Comparison of ENCODE assay signal across 9 cellular contexts in genomic region chr12:26017484-26018211, GRCh38. TPM values are rescaled to one million over a fixed set of nuclear protein-coding genes. Genes with fewer than 3 reads are reported as not detected.
DNase-seq lines count a peak whose midpoint lies in the region; ATAC-seq, FAIRE-seq and TF ChIP-seq lines count a peak whose summit lies in the region.
"Had no signal": no experiment of that assay in that cellular context is flagged by ENCODE, and none has a peak within 500 bp of the region (broad histone marks: within the 10 kb centered on the region; RNA-seq: fewer than 3 reads in every experiment).

No MANE protein-coding gene starts in this region.

- no peaks in the 10 kb centered on the region for H3K9me1 ChIP-seq in K562 (ENCODE audit: control insufficient read depth, insufficient read depth, low read length)

- H3K4me2 ChIP-seq in KMS-11 (no peak overlapping the region), K562 (ENCODE audit: insufficient read depth, low read length) (no peak overlapping the region)
- H3K4me2 ChIP-seq: BLaER1 had no signal

- 0 out of 3 replicates have a peak, but pooled peaks have one; percentile 38 for ATAC-seq in K562
- ATAC-seq in left lobe of liver: peak; percentile 84
- ATAC-seq in HG02588 (IDR thresholded peaks at IDR 0.05; ENCODE audit: unreplicated experiment): no peak

- peak; percentile 60 for FAIRE-seq in K562 (lab: Jason Lieb, UNC)

- WGBS in K562 (ENCODE audit: insufficient coverage, low coverage, missing lambda C conversion rate): 0% methylated on average over 4 of the region's 4 CpGs

- H3K4me3 ChIP-seq in KMS-11 (IDR thresholded peaks at IDR 0.05; ENCODE audit: insufficient read depth, low read depth, low read length) (no peak overlapping the region), K562 (no peak overlapping the region)
- H3K4me3 ChIP-seq: BLaER1 had no signal

- peak; percentile 61 to 73; a peak in 3 of 4 replicates for TF ChIP-seq RAD21 in K562 (CRISPR knock-in tag; conservative IDR thresholded peaks at IDR 0.05 in 1 of 2, IDR thresholded peaks at IDR 0.05 in 1 of 2)

- no peak overlapping the region for H3K9ac ChIP-seq in KMS-11
- no peak overlapping the region for H3K9ac ChIP-seq in K562 (ENCODE audit: insufficient read depth in 1 of 2, low read depth in 2 of 2, low read length in 2 of 2)
- H3K9ac ChIP-seq: BLaER1 had no signal

- in situ Hi-C loops in K562 (cut with MboI): no loop called here

- TF ChIP-seq CTCF in KMS-11 (conservative IDR thresholded peaks at IDR 0.05; ENCODE audit: low read depth, low read length) (peak; percentile 71), K562 (IDR thresholded peaks at IDR 0.05 in 2 of 3, conservative IDR thresholded peaks at IDR 0.05 in 1 of 3; ENCODE audit: insufficient read depth in 2 of 3, low read depth in 1 of 3, low read length in 3 of 3) (peak; percentile 36 to 62 (median 56))

- intact Hi-C loops in K562 (cut with micrococcal nuclease): no loop called here

- no peak for TF ChIP-seq POLR2A in K562 (conservative IDR thresholded peaks at IDR 0.05)

- CTCF ChIA-PET in K562 (lab: Yijun Ruan, JAX; ENCODE audit: low intra/inter-chr PET ratio): interaction anchor here (0.7 to 1.3 kb wide), 3 partner anchors 340 to 580 kb away, joined by 3 to 4 read pairs (median 4); no protein-coding TSS in a partner anchor

- H3K79me2 ChIP-seq in KMS-11 (ENCODE audit: insufficient read depth, low read depth): no peaks in the 10 kb centered on the region
- no peaks in the 10 kb centered on the region for H3K79me2 ChIP-seq in K562 (ENCODE audit: control insufficient read depth, insufficient read depth, low read length)

- no peaks in the 10 kb centered on the region for H3K36me3 ChIP-seq in KMS-11 (ENCODE audit: insufficient read depth)
- H3K36me3 ChIP-seq in K562 (ENCODE audit: control insufficient read depth, insufficient read depth, low read length): no peaks in the 10 kb centered on the region
- H3K36me3 ChIP-seq: BLaER1 had no signal

- TF ChIP-seq EP300 in K562 (IDR thresholded peaks at IDR 0.05; ENCODE audit: low read length): no peak

- peak in 2 of 3 experiments; percentile 41 to 59 for DNase-seq in NCI-H1417 (lab: John Stamatoyannopoulos, UW)
- no peak for DNase-seq in NCI-H1417 treated with DMSO at 0.1 percent for 48 hours (lab: John Stamatoyannopoulos, UW)
- peak in 2 of 4 experiments; percentile 15 to 44 for DNase-seq in K562 (ENCODE audit: extremely low read depth in 1 of 4, low spot score in 3 of 4)
- DNase-seq in left lobe of liver (ENCODE audit: low spot score): peak; percentile 45
- DNase-seq in hippocampal formation (lab: John Stamatoyannopoulos, UW): no peak
- no peak for DNase-seq in T1000 (lab: John Stamatoyannopoulos, UW)

- H3K27ac ChIP-seq in KMS-11 (no peak overlapping the region), K562 (ENCODE audit: extremely low read depth, low read depth, low read length) (no peak overlapping the region)
- H3K27ac ChIP-seq: BLaER1 had no signal

- POLR2A ChIA-PET in K562 (lab: Yijun Ruan, JAX): no interaction called here

- H3K9me3 ChIP-seq in K562 (replicated peaks; ENCODE audit: control insufficient read depth, insufficient read depth, low read depth, low read length): no peaks in the 10 kb centered on the region
- H3K9me3 ChIP-seq: BLaER1 had no signal

- H4K20me1 ChIP-seq in KMS-11 (ENCODE audit: insufficient read depth): no peaks in the 10 kb centered on the region
- no peaks in the 10 kb centered on the region for H4K20me1 ChIP-seq in K562 (replicated peaks; ENCODE audit: control insufficient read depth, insufficient read depth, low read length)
- H4K20me1 ChIP-seq: BLaER1 had no signal

- H3K27me3 ChIP-seq in KMS-11 (ENCODE audit: insufficient read depth, low read depth) (no peaks in the 10 kb centered on the region), K562 (ENCODE audit: control insufficient read depth in 2 of 2, insufficient read depth in 2 of 2, low read length in 2 of 2) (no peaks in the 10 kb centered on the region)
- H3K27me3 ChIP-seq: BLaER1 had no signal

- H2AFZ ChIP-seq in KMS-11 (ENCODE audit: low read depth) (no peak overlapping the region), K562 (ENCODE audit: low read depth, low read length) (no peak overlapping the region)

- H3K4me1 ChIP-seq in KMS-11 (ENCODE audit: low read depth, poor library complexity, severe bottlenecking): peaks cover 8% of the 10 kb centered on the region
- no peaks in the 10 kb centered on the region for H3K4me1 ChIP-seq in K562 (replicated peaks in 1 of 2; ENCODE audit: control insufficient read depth in 2 of 2, insufficient read depth in 2 of 2, low read length in 2 of 2)
- H3K4me1 ChIP-seq: BLaER1 had no signal

- no TSS peak for BruUV-seq in K562 (replicated peaks; lab: Mats Ljungman, UMichigan)

TF ChIP-seq in K562, 482 proteins besides CTCF, POLR2A, EP300 and RAD21 (continues in another document):
- TF ChIP-seq ZBTB43 (CRISPR knock-in tag; IDR thresholded peaks at IDR 0.05): no peak
- TF ChIP-seq NFIX (CRISPR knock-in tag; IDR thresholded peaks at IDR 0.05; ENCODE audit: low read depth): no peak
- TF ChIP-seq CEBPG (CRISPR knock-in tag; IDR thresholded peaks at IDR 0.05): no peak
- no peak for TF ChIP-seq CEBPG (tag; conservative IDR thresholded peaks at IDR 0.05 in 1 of 2, IDR thresholded peaks at IDR 0.05 in 1 of 2)
- TF ChIP-seq ZFP1 (CRISPR knock-in tag; IDR thresholded peaks at IDR 0.05): no peak
- TF ChIP-seq DEAF1 (CRISPR knock-in tag; IDR thresholded peaks at IDR 0.05): 0 out of 2 replicates have a peak, but pooled peaks have one; percentile 25
- TF ChIP-seq SMC3 (conservative IDR thresholded peaks at IDR 0.05; ENCODE audit: insufficient read depth, low read depth, low read length): 0 out of 2 replicates have a peak, but pooled peaks have one; percentile 14
- TF ChIP-seq RAD51 (IDR thresholded peaks at IDR 0.05; ENCODE audit: borderline replicate concordance, low read depth): peak; percentile 41
- TF ChIP-seq TOE1 (IDR thresholded peaks at IDR 0.05; ENCODE audit: borderline replicate concordance): peak; percentile 38; the same call in 1 of the 2 replicates
- TF ChIP-seq TOE1 (CRISPR knock-in tag; IDR thresholded peaks at IDR 0.05; ENCODE audit: borderline replicate concordance, low read depth): no peak
- TF ChIP-seq ZNF280B (CRISPR knock-in tag; IDR thresholded peaks at IDR 0.05): no peak
- no peak for TF ChIP-seq CAMTA2 (CRISPR knock-in tag; conservative IDR thresholded peaks at IDR 0.05)

RNA-seq across cellular contexts. Expression of gene RASSF8, which starts 59.2 kb away (rescaled TPM):
- total RNA-seq in K562 (2011; cell fraction: chromatin; rRNA removed; ENCODE audit: low replicate concordance): 0.18 and 0.30 TPM in 2 replicates
- not detected in 2 replicates for total RNA-seq in K562 (2011; cell fraction: nucleolus; rRNA removed)
- total RNA-seq in K562 (2011; cell fraction: nucleoplasm; rRNA removed): 1.8 TPM in 1 of 2 replicates, not detected in the other
- total RNA-seq in K562 (2014; rRNA removed): 0.09 and 0.12 TPM in 2 replicates
- total RNA-seq in K562 (2014; rRNA removed; fragmentation: Illumina TruSeq; extraction: Trizol): 0.11 and 0.32 TPM in 2 replicates
- 0.26 and 0.36 TPM in 2 replicates for total RNA-seq in K562 (2015; rRNA removed; fragmentation: Illumina TruSeq; extraction: Trizol)
- total RNA-seq in K562 (2021): 0.09 and 0.29 TPM in 2 replicates
- 0.14 and 0.22 TPM in 2 replicates for polyA plus RNA-seq in K562 (2011; rRNA removed)
- 0.29 TPM in 1 of 2 replicates, not detected in the other for polyA plus RNA-seq in K562 (2011; cell fraction: cytosol; rRNA removed)
- polyA plus RNA-seq in K562 (2011; cell fraction: nucleus; rRNA removed): 0.04 TPM in 2 replicates
- 0.09 and 0.61 TPM in 2 replicates for polyA plus RNA-seq in K562 (2012)
- polyA plus RNA-seq in K562 (2014; fragmentation: Illumina TruSeq; extraction: Trizol): 0.21 and 0.30 TPM in 2 replicates
- polyA plus RNA-seq in K562 (2014; fragmentation: Nextera tagmentation; extraction: Ambion mirVana): under 1 TPM; 0.01 to 0.07 TPM
- 0.03 TPM in 1 of 2 replicates, not detected in the other for polyA plus RNA-seq in K562 (2014; rRNA removed)
- polyA minus RNA-seq in K562 (2011; rRNA and poly(A)+ RNA removed): 0.63 and 0.69 TPM in 2 replicates
- polyA minus RNA-seq in K562 (2011; cell fraction: cytosol; rRNA and poly(A)+ RNA removed): 0.38 and 2.5 TPM in 2 replicates
- 0.33 and 0.40 TPM in 2 replicates for polyA minus RNA-seq in K562 (2011; cell fraction: nucleus; rRNA and poly(A)+ RNA removed)
- total RNA-seq in left lobe of liver: 9.0 TPM

Comparison
In these comparisons a context has a peak if more than half of its experiments do, and no peak if none do; other contexts are left out.
1. DNase-seq: peak in NCI-H1417 (2 of 3) and left lobe of liver (single experiment); none in NCI-H1417 treated with DMSO at 0.1 percent for 48 hours (single experiment), hippocampal formation (0 of 2) and T1000 (single experiment).